Comparison of ENCODE assay signal across 22 cellular contexts in the genomic region with DNA sequence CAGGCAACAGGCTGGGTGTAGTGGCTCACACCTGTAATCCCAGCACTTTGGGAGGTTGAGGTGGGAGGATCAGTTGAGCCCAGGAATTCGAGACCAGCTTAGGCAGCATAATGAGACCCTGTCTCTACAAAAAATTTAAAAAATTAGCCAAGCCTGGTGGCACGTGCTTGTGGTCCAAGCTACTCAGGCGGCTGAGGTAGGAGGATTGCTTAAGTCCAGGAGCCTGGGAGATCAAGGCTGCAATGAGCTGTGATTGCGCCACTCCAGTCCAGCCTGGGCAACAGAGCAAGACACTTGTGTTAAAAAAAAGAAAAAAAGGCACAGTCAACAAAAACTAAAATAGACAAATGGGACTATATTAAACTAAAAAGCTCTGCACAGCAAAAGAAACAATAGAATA. TPM values are rescaled to one million over a fixed set of nuclear protein-coding genes. Genes with fewer than 3 reads are reported as not detected.
DNase-seq lines count a peak whose midpoint lies in the region; ATAC-seq, FAIRE-seq and TF ChIP-seq lines count a peak whose summit lies in the region.
"Had no signal": no experiment of that assay in that cellular context is flagged by ENCODE, and none has a peak within 500 bp of the region (broad histone marks: within the 10 kb centered on the region; RNA-seq: fewer than 3 reads in every experiment).

No MANE protein-coding gene starts in this region.

- H3K4me3 ChIP-seq in NB4 (ENCODE audit: low read depth, low read length) (no peak overlapping the region), fibroblast of villous mesenchyme (ENCODE audit: low read depth, low read length) (no peak overlapping the region), spleen (no peak overlapping the region)
- H3K4me3 ChIP-seq: A549, cardiac muscle cell, skin epidermis, thoracic aorta had no signal

- H3K4me1 ChIP-seq in spleen, result peaks cover 11 to 100% (median 85%) of the 10 kb centered on the region in 6 donors

- H3K27ac ChIP-seq in spleen, result peak overlapping the region in 4 of 8 donors; percentile 27 to 90 (median 82)
- H3K27ac ChIP-seq: A549, cardiac muscle cell, parathyroid adenoma, thoracic aorta had no signal

- no peak for FAIRE-seq in GM12891 (lab: Jason Lieb, UNC)
- FAIRE-seq: A549 had no signal

- WGBS in spleen, 5 donors, result 61 to 86% (median 81%) methylated on average over 4 of the region's 4 CpGs

- intact Hi-C loops in spleen (cut with DNase I; ENCODE audit: low total_unique reads), result no loop called here

- peak; percentile 23 for DNase-seq in SIG-M5 treated with dmso at 0.1 percent for 504 hours (lab: John Stamatoyannopoulos, UW; ENCODE audit: unreplicated experiment)
- DNase-seq in SIG-M5 (lab: John Stamatoyannopoulos, UW), result no peak
- DNase-seq in NB4 (ENCODE audit: low read depth), result peak; percentile 30
- peak; percentile 67 for DNase-seq in fibroblast of villous mesenchyme (ENCODE audit: low read depth)
- peak; percentile 79 for DNase-seq in spleen
- no peak for DNase-seq in superior temporal gyrus (ENCODE audit: extremely low spot score)
- no peak for DNase-seq in GM12891 (ENCODE audit: insufficient read length, low spot score)
- DNase-seq: activated CD4-positive, CD25-positive, alpha-beta regulatory T cell; activated CD8-positive, alpha-beta memory T cell treated with anti-CD3 and anti-CD28 coated beads for 24 hours; CD4-positive, alpha-beta memory T cell; effector CD8-positive, alpha-beta T cell; islet precursor cell; mesenchymal stem cell; naive thymus-derived CD8-positive, alpha-beta T cell; NCI-H187; T-helper 2 cell had no signal

- peaks cover 0 to 4% (median 0%) of the 10 kb centered on the region in 6 donors for H3K36me3 ChIP-seq in spleen
- H3K36me3 ChIP-seq: cardiac muscle cell, thoracic aorta had no signal

- no peak for ATAC-seq in HG02973 (IDR thresholded peaks at IDR 0.05; ENCODE audit: unreplicated experiment)
- ATAC-seq: A549; naive thymus-derived CD8-positive, alpha-beta T cell had no signal

- TF ChIP-seq POLR2A in NB4 (IDR thresholded peaks at IDR 0.05; ENCODE audit: extremely low read depth, insufficient read length) (no peak), spleen (IDR thresholded peaks at IDR 0.05) (no peak), GM12891 (IDR thresholded peaks at IDR 0.05; ENCODE audit: low read depth, low read length) (no peak)

- TF ChIP-seq CTCF in NB4 (IDR thresholded peaks at IDR 0.05; ENCODE audit: low read depth, low read length) (no peak), fibroblast of villous mesenchyme (IDR thresholded peaks at IDR 0.05; ENCODE audit: insufficient read depth, low read depth, low read length) (no peak), spleen (IDR thresholded peaks at IDR 0.05 in 8 of 11, conservative IDR thresholded peaks at IDR 0.05 in 3 of 11) (no peak)

- no peaks in the 10 kb centered on the region for H3K9me3 ChIP-seq in spleen
- H3K9me3 ChIP-seq: A549, thoracic aorta had no signal

- no peaks in the 10 kb centered on the region for H3K27me3 ChIP-seq in spleen (replicated peaks in 1 of 7)
- H3K27me3 ChIP-seq: cardiac muscle cell had no signal

TF ChIP-seq in GM12891, 5 proteins besides CTCF, POLR2A, EP300 and RAD21:
- TF ChIP-seq POLR2AphosphoS5 (IDR thresholded peaks at IDR 0.05; ENCODE audit: low read depth, low read length) (no peak), POU2F2 (IDR thresholded peaks at IDR 0.05; ENCODE audit: low read depth, low read length) (no peak), SPI1 (IDR thresholded peaks at IDR 0.05; ENCODE audit: low read depth, low read length) (no peak), PAX5 (IDR thresholded peaks at IDR 0.05; ENCODE audit: insufficient read depth, low read length, severe bottlenecking) (no peak), TAF1 (IDR thresholded peaks at IDR 0.05; ENCODE audit: low read depth, low read length) (no peak)

RNA-seq across cellular contexts. Expression of gene ATP6V0E1, which starts 29.3 kb away (rescaled TPM):
- total RNA-seq in fibroblast of villous mesenchyme (142 and 177 TPM in 2 replicates), spleen (100 to 1,000 TPM; 185 to 221 (median 208) TPM)
- 100 to 1,000 TPM; 213 to 314 (median 298) TPM for polyA plus RNA-seq in spleen
- polyA plus RNA-seq in GM12891 (2012; ENCODE audit: low read depth, missing spikeins), result 228 TPM

RNA-seq across cellular contexts. Expression of gene CREBRF, which starts 43.3 kb away (rescaled TPM):
- total RNA-seq in fibroblast of villous mesenchyme, result 8.1 and 15.5 TPM in 2 replicates
- 10 to 100 TPM; 44.7 to 85.9 (median 58.7) TPM for total RNA-seq in spleen
- polyA plus RNA-seq in spleen, result 1 to 10 TPM; 7.2 to 8.2 (median 7.3) TPM
- 6.2 TPM for polyA plus RNA-seq in GM12891 (2012; ENCODE audit: low read depth, missing spikeins)

RNA-seq across cellular contexts. Expression of gene RPL26L1, which starts 53.7 kb away (rescaled TPM):
- total RNA-seq in fibroblast of villous mesenchyme (45.1 and 57.9 TPM in 2 replicates), spleen (10 to 100 TPM; 10.6 to 36.8 (median 16.9) TPM)
- polyA plus RNA-seq in spleen, result 10 to 100 TPM; 31.0 to 56.4 (median 46.4) TPM
- polyA plus RNA-seq in GM12891 (2012; ENCODE audit: low read depth, missing spikeins), result 64.5 TPM

Comparison
In these comparisons a context has a peak if more than half of its experiments do, and no peak if none do; other contexts are left out.
1. DNase-seq: peak in SIG-M5 treated with dmso at 0.1 percent for 504 hours (single experiment), NB4 (single experiment), fibroblast of villous mesenchyme (single experiment) and spleen (single experiment); none in SIG-M5 (single experiment), superior temporal gyrus (single experiment) and GM12891 (single experiment).